In genomic region chr16:86267657-86268056, GRCh38 we compare ENCODE assay signal across 2 cellular contexts.
DNase-seq lines count a peak whose midpoint lies in the region; ATAC-seq, FAIRE-seq and TF ChIP-seq lines count a peak whose summit lies in the region.
"Not testable (repeated sequence)": the region's sequence is repeated elsewhere in the genome, so short reads cannot be mapped to it uniquely, and the experiment has no call there.

No MANE protein-coding gene starts in this region.

- not testable (repeated sequence) for H3K9me3 ChIP-seq in HEK293 (ENCODE audit: control insufficient read depth, insufficient read depth, low read depth, low read length); K562 (replicated peaks; ENCODE audit: control insufficient read depth, insufficient read depth, low read depth, low read length)

- not testable (repeated sequence) for TF ChIP-seq EP300 in K562 (IDR thresholded peaks at IDR 0.05; ENCODE audit: low read length)

- H2AFZ ChIP-seq in K562 (ENCODE audit: low read depth, low read length): not testable (repeated sequence)

- H3K27me3 ChIP-seq in K562 (ENCODE audit: control insufficient read depth in 2 of 2, insufficient read depth in 2 of 2, low read length in 2 of 2): not testable (repeated sequence)

- not testable (repeated sequence) for H3K4me1 ChIP-seq in HEK293 (ENCODE audit: control insufficient read depth, insufficient read depth, low read length); K562 (replicated peaks in 1 of 2; ENCODE audit: control insufficient read depth in 2 of 2, insufficient read depth in 2 of 2, low read length in 2 of 2)

- H3K79me2 ChIP-seq in K562 (ENCODE audit: control insufficient read depth, insufficient read depth, low read length): not testable (repeated sequence)

- not testable (repeated sequence) for TF ChIP-seq CTCF in HEK293 (tag by site-specific recombination; IDR thresholded peaks at IDR 0.05); K562 (IDR thresholded peaks at IDR 0.05 in 2 of 3, conservative IDR thresholded peaks at IDR 0.05 in 1 of 3; ENCODE audit: insufficient read depth in 2 of 3, low read depth in 1 of 3, low read length in 3 of 3)

- not testable (repeated sequence) for DNase-seq in K562 (ENCODE audit: extremely low read depth in 1 of 4, low spot score in 3 of 4)

- BruUV-seq in K562 (replicated peaks; lab: Mats Ljungman, UMichigan): not testable (repeated sequence)

- in situ Hi-C loops in K562 (cut with MboI): not testable (repeated sequence)

- intact Hi-C loops in K562 (cut with micrococcal nuclease): not testable (repeated sequence)

- WGBS in K562 (ENCODE audit: insufficient coverage, low coverage, missing lambda C conversion rate): 4% methylated on average over 2 of the region's 3 CpGs

- H3K9me1 ChIP-seq in K562 (ENCODE audit: control insufficient read depth, insufficient read depth, low read length): not testable (repeated sequence)

- not testable (repeated sequence) for H3K4me3 ChIP-seq in HEK293 (ENCODE audit: low read depth, low read length); K562

- H3K36me3 ChIP-seq in HEK293 (ENCODE audit: control insufficient read depth in 2 of 2, insufficient read depth in 1 of 2, low read length in 2 of 2); K562 (ENCODE audit: control insufficient read depth, insufficient read depth, low read length): not testable (repeated sequence)

- TF ChIP-seq RAD21 in K562 (CRISPR knock-in tag; conservative IDR thresholded peaks at IDR 0.05 in 1 of 2, IDR thresholded peaks at IDR 0.05 in 1 of 2): not testable (repeated sequence)

- not testable (repeated sequence) for H4K20me1 ChIP-seq in K562 (replicated peaks; ENCODE audit: control insufficient read depth, insufficient read depth, low read length)

- not testable (repeated sequence) for FAIRE-seq in K562 (lab: Jason Lieb, UNC)

- not testable (repeated sequence) for H3K4me2 ChIP-seq in K562 (ENCODE audit: insufficient read depth, low read length)

- CTCF ChIA-PET in HEK293 (lab: Yijun Ruan, JAX); K562 (lab: Yijun Ruan, JAX; ENCODE audit: low intra/inter-chr PET ratio): not testable (repeated sequence)

- not testable (repeated sequence) for H3K9ac ChIP-seq in K562 (ENCODE audit: insufficient read depth in 1 of 2, low read depth in 2 of 2, low read length in 2 of 2)

- not testable (repeated sequence) for H3K27ac ChIP-seq in HEK293 (ENCODE audit: extremely low read depth, low read depth, low read length); K562 (ENCODE audit: extremely low read depth, low read depth, low read length)

- POLR2A ChIA-PET in HEK293 (lab: Yijun Ruan, JAX); K562 (lab: Yijun Ruan, JAX): not testable (repeated sequence)

- ATAC-seq in K562: not testable (repeated sequence)

- TF ChIP-seq POLR2A in K562 (conservative IDR thresholded peaks at IDR 0.05): not testable (repeated sequence)

TF ChIP-seq in HEK293, 187 proteins besides CTCF, POLR2A, EP300 and RAD21:
- peak; percentile 81 for TF ChIP-seq ZNF146 (tag by site-specific recombination; IDR thresholded peaks at IDR 0.05)

TF ChIP-seq in K562, 482 proteins besides CTCF, POLR2A, EP300 and RAD21:
- TF ChIP-seq ZNF146 (CRISPR knock-in tag; IDR thresholded peaks at IDR 0.05; ENCODE audit: unreplicated experiment): peak; percentile 79
